In genomic region chr2:168986544-168986943, GRCh38 we compare ENCODE assay signal across 33 cellular contexts. TPM values are rescaled to one million over a fixed set of nuclear protein-coding genes. Genes with fewer than 3 reads are reported as not detected.
"Had no signal": no experiment of that assay in that cellular context is flagged by ENCODE, and none has a peak within 500 bp of the region (broad histone marks: within the 10 kb centered on the region; RNA-seq: fewer than 3 reads in every experiment).

No MANE protein-coding gene starts in this region.

- H3K27me3 ChIP-seq: left lung, neural progenitor cell, neutrophil, right atrium auricular region, right lobe of liver, testis, thyroid gland, transverse colon, upper lobe of left lung, vagina had no signal

- H3K9me3 Mint-ChIP-seq: natural killer cell; nephron progenitor cell; neural progenitor cell; stimulated activated memory B cell treated with anti-CD40 and anti-IgM and Interleukin-4, amounts not matched to agents 10 μg/mL and 1 μg/mL and 100 μg/mL, for 72 hours; stimulated activated naive CD8-positive, alpha-beta T cell treated with anti-CD3 and anti-CD28 coated beads, Interleukin-15, amount 100 ng/mL, for 72 hours had no signal

- H3K9ac ChIP-seq: neural progenitor cell, parathyroid adenoma had no signal

- DNase-seq: hippocampal formation; kidney; left colon; left lung; lower lobe of right lung; mesendoderm; naive B cell; natural killer cell; nephron progenitor cell; occipital lobe; right lobe of liver; stimulated activated CD4-positive, alpha-beta T cell treated with anti-CD3 and anti-CD28 coated beads, Interleukin-1b, Interleukin-23, amount 100 ng/mL, for 48 hours; stimulated activated CD4-positive, alpha-beta T cell treated with anti-CD3 and anti-CD28 coated beads, Interleukin-2, amount 100 ng/mL, for 48 hours; stimulated activated CD4-positive, alpha-beta T cell treated with anti-CD3 and anti-CD28 coated beads, Interleukin-4, amount 100 ng/mL, for 4 hours; stimulated activated CD8-positive, alpha-beta memory T cell treated with anti-CD3 and anti-CD28 coated beads, Interleukin-4, amount 100 ng/mL, for 48 hours; stimulated activated naive CD4-positive, alpha-beta T cell treated with Interleukin-2 at 50 U/mL for 16 hours; stimulated activated naive CD8-positive, alpha-beta T cell treated with anti-CD3 and anti-CD28 coated beads, Interleukin-15, amount 100 ng/mL, for 72 hours; testis; thyroid gland; transverse colon; upper lobe of left lung had no signal

- H3K27me3 Mint-ChIP-seq: naive B cell; progenitor cell of endocrine pancreas; stimulated activated memory B cell treated with anti-CD40 and anti-IgM and Interleukin-4, amounts not matched to agents 10 μg/mL and 1 μg/mL and 100 μg/mL, for 72 hours; stimulated activated naive CD8-positive, alpha-beta T cell treated with anti-CD3 and anti-CD28 coated beads, Interleukin-15, amount 100 ng/mL, for 72 hours had no signal

- H3K36me3 ChIP-seq: left lung, lower lobe of right lung, neural progenitor cell, neutrophil, right atrium auricular region, thyroid gland, transverse colon, upper lobe of left lung, vagina had no signal

- H3K4me1 ChIP-seq: left lung, lower lobe of right lung, neural progenitor cell, parathyroid adenoma, right atrium auricular region, right lobe of liver, testis, thyroid gland, transverse colon, upper lobe of left lung, vagina had no signal

- H3K4me1 Mint-ChIP-seq: nephron progenitor cell; neural progenitor cell; stimulated activated memory B cell treated with anti-CD40 and anti-IgM and Interleukin-4, amounts not matched to agents 10 μg/mL and 1 μg/mL and 100 μg/mL, for 72 hours; stimulated activated naive CD8-positive, alpha-beta T cell treated with anti-CD3 and anti-CD28 coated beads, Interleukin-15, amount 100 ng/mL, for 72 hours had no signal

- H3K36me3 Mint-ChIP-seq: naive B cell; natural killer cell; neural progenitor cell; stimulated activated memory B cell treated with anti-CD40 and anti-IgM and Interleukin-4, amounts not matched to agents 10 μg/mL and 1 μg/mL and 100 μg/mL, for 72 hours had no signal

- H3K9me3 ChIP-seq: left lung, lower lobe of right lung, neutrophil, right atrium auricular region, right lobe of liver, testis, thyroid gland, transverse colon, upper lobe of left lung, vagina had no signal

- H2AFZ ChIP-seq: neural progenitor cell, parathyroid adenoma had no signal

- ATAC-seq: left colon; left lung; lower lobe of right lung; natural killer cell; right lobe of liver; stimulated activated memory B cell treated with anti-CD40 and anti-IgM and Interleukin-4, amounts not matched to agents 10 μg/mL and 1 μg/mL and 100 μg/mL, for 72 hours; stimulated activated naive CD8-positive, alpha-beta T cell treated with anti-CD3 and anti-CD28 coated beads, Interleukin-15, amount 100 ng/mL, for 72 hours had no signal

- H3K27ac ChIP-seq: left lung, lower lobe of right lung, neural progenitor cell, neutrophil, parathyroid adenoma, right atrium auricular region, right lobe of liver, testis, thyroid gland, transverse colon, upper lobe of left lung, vagina had no signal

- H3K27ac Mint-ChIP-seq: mesothelial cell of epicardium; naive B cell; natural killer cell; nephron progenitor cell; neural progenitor cell; progenitor cell of endocrine pancreas; stimulated activated memory B cell treated with anti-CD40 and anti-IgM and Interleukin-4, amounts not matched to agents 10 μg/mL and 1 μg/mL and 100 μg/mL, for 72 hours; stimulated activated naive CD8-positive, alpha-beta T cell treated with anti-CD3 and anti-CD28 coated beads, Interleukin-15, amount 100 ng/mL, for 72 hours had no signal

- FAIRE-seq: kidney had no signal

- H3K79me2 ChIP-seq: parathyroid adenoma had no signal

- H3K4me3 Mint-ChIP-seq: mesothelial cell of epicardium; naive B cell; natural killer cell; nephron progenitor cell; neural progenitor cell; stimulated activated memory B cell treated with anti-CD40 and anti-IgM and Interleukin-4, amounts not matched to agents 10 μg/mL and 1 μg/mL and 100 μg/mL, for 72 hours; stimulated activated naive CD8-positive, alpha-beta T cell treated with anti-CD3 and anti-CD28 coated beads, Interleukin-15, amount 100 ng/mL, for 72 hours had no signal

- H3K4me3 ChIP-seq: left lung, lower lobe of right lung, neural progenitor cell, right atrium auricular region, right lobe of liver, smooth muscle cell, testis, thyroid gland, transverse colon, upper lobe of left lung, vagina had no signal

- H3K4me2 ChIP-seq: neural progenitor cell, smooth muscle cell had no signal

RNA-seq across cellular contexts. Expression of gene ABCB11, which starts 44.6 kb away (rescaled TPM):
- total RNA-seq: osteocyte, renal cortical epithelial cell, skeletal muscle tissue, vagina had no signal
